In genomic region chr3:111801697-111802655, GRCh38 we compare ENCODE assay signal across 8 cellular contexts. TPM values are rescaled to one million over a fixed set of nuclear protein-coding genes. Genes with fewer than 3 reads are reported as not detected.
DNase-seq lines count a peak whose midpoint lies in the region; ATAC-seq and TF ChIP-seq lines count a peak whose summit lies in the region.

No MANE protein-coding gene starts in this region.

- H3K27me3 ChIP-seq in duodenal mucosa (ENCODE audit: control insufficient read depth in 1 of 2, insufficient read depth in 2 of 2, low read length in 2 of 2) (no peaks in the 10 kb centered on the region), lung (ENCODE audit: control insufficient read depth, insufficient read depth) (no peaks in the 10 kb centered on the region), tibial nerve (no peaks in the 10 kb centered on the region)

- TF ChIP-seq POLR2A in tibial nerve (IDR thresholded peaks at IDR 0.05): no peak

- WGBS in lung, 2 donors: 18 to 36% methylated on average over 1 of the region's 1 CpG
- WGBS in tibial nerve, 2 donors: 13 to 33% methylated on average over 1 of the region's 1 CpG

- H3K27me3 Mint-ChIP-seq in glutamatergic neuron (ENCODE audit: unreplicated experiment): no peaks in the 10 kb centered on the region

- TF ChIP-seq CTCF in lung (IDR thresholded peaks at IDR 0.05; ENCODE audit: control extremely low read depth, extremely low read depth) (no peak), tibial nerve (IDR thresholded peaks at IDR 0.05) (no peak), glutamatergic neuron (IDR thresholded peaks at IDR 0.05; ENCODE audit: partially characterized antibody, unreplicated experiment) (no peak)

- no peak overlapping the region for H3K27ac Mint-ChIP-seq in glutamatergic neuron (ENCODE audit: unreplicated experiment)

- no peaks in the 10 kb centered on the region for H3K9me3 ChIP-seq in duodenal mucosa (ENCODE audit: control insufficient read depth in 1 of 2, low read length in 2 of 2)
- no peaks in the 10 kb centered on the region for H3K9me3 ChIP-seq in lung (ENCODE audit: control insufficient read depth in 2 of 2, insufficient read depth in 1 of 2, low read length in 1 of 2)
- H3K9me3 ChIP-seq in tibial nerve: no peaks in the 10 kb centered on the region

- H3K4me1 ChIP-seq in duodenal mucosa (ENCODE audit: control insufficient read depth in 1 of 2, insufficient read depth in 2 of 2, low read length in 2 of 2) (no peaks in the 10 kb centered on the region), lung (ENCODE audit: control insufficient read depth in 2 of 2, insufficient read depth in 2 of 2, low read length in 2 of 2) (peaks cover 4 to 8% of the 10 kb centered on the region in 2 donors), tibial nerve (peaks cover 0 to 37% (median 20%) of the 10 kb centered on the region in 4 donors)

- H3K9me3 Mint-ChIP-seq in glutamatergic neuron (ENCODE audit: unreplicated experiment): no peaks in the 10 kb centered on the region

- H3K9ac ChIP-seq in duodenal mucosa (ENCODE audit: low read depth in 1 of 2, low read length in 2 of 2): no peak overlapping the region

- H3K4me3 Mint-ChIP-seq in glutamatergic neuron (ENCODE audit: unreplicated experiment): no peak overlapping the region

- TF ChIP-seq EP300 in tibial nerve (IDR thresholded peaks at IDR 0.05): peak in 1 of 2 donors; percentile 80

- H3K36me3 ChIP-seq in duodenal mucosa (ENCODE audit: control insufficient read depth in 1 of 2, insufficient read depth in 2 of 2, low read length in 2 of 2) (no peaks in the 10 kb centered on the region), lung (ENCODE audit: control insufficient read depth in 2 of 2, insufficient read depth in 2 of 2, low read length in 2 of 2) (no peaks in the 10 kb centered on the region), tibial nerve (no peaks in the 10 kb centered on the region)

- H3K4me3 ChIP-seq in duodenal mucosa (ENCODE audit: low read depth in 1 of 2, low read length in 2 of 2): no peak overlapping the region
- no peak overlapping the region for H3K4me3 ChIP-seq in lung
- no peak overlapping the region for H3K4me3 ChIP-seq in tibial nerve

- H3K27ac ChIP-seq in duodenal mucosa (ENCODE audit: low read depth, low read length): peak overlapping the region; percentile 42
- H3K27ac ChIP-seq in lung (ENCODE audit: low read depth in 1 of 2, low read length in 1 of 2): peak overlapping the region; percentile 87
- H3K27ac ChIP-seq in tibial nerve: peak overlapping the region; percentile 41 to 91 (median 76)

- DNase-seq in LoVo (ENCODE audit: low spot score): peak; percentile 1
- no peak for DNase-seq in lung (ENCODE audit: low spot score)
- peak in 1 of 2 donors; percentile 64 for DNase-seq in tibial nerve (ENCODE audit: low spot score in 2 of 2)
- DNase-seq in MV-4-11 (lab: John Stamatoyannopoulos, UW): no peak
- DNase-seq in HuH-7 (ENCODE audit: low spot score): no peak
- no peak for DNase-seq in glutamatergic neuron

- ATAC-seq in lung (ENCODE audit: insufficient read depth, low FRiP score) (peak; percentile 29), GM18909 (IDR thresholded peaks at IDR 0.05; ENCODE audit: poor library complexity, unreplicated experiment) (no peak)

- no peaks in the 10 kb centered on the region for H3K36me3 Mint-ChIP-seq in glutamatergic neuron (ENCODE audit: unreplicated experiment)

- no peaks in the 10 kb centered on the region for H3K4me1 Mint-ChIP-seq in glutamatergic neuron (ENCODE audit: low read depth, unreplicated experiment)

RNA-seq across cellular contexts. Expression of gene PHLDB2, which starts 57.1 kb away (rescaled TPM):
- total RNA-seq in lung: 10 to 100 TPM; 33.6 to 58.1 TPM
- 10 to 100 TPM; 14.4 to 19.7 TPM for polyA plus RNA-seq in lung
- 100 to 1,000 TPM in 1 of 4 donors, 10 to 100 TPM in 3; 81.6 to 171 (median 88.2) TPM for total RNA-seq in tibial nerve
- 18.7 TPM for total RNA-seq in glutamatergic neuron (ENCODE audit: unreplicated experiment)
